ENCODE assay signal across 1 cellular context in genomic region chr6:30325873-30326445, GRCh38.
TF ChIP-seq lines count a peak whose summit lies in the region.

No MANE protein-coding gene starts in this region.

TF ChIP-seq in K562, 482 proteins besides CTCF, POLR2A, EP300 and RAD21 (continued from another document):
- TF ChIP-seq, protein P1, sequence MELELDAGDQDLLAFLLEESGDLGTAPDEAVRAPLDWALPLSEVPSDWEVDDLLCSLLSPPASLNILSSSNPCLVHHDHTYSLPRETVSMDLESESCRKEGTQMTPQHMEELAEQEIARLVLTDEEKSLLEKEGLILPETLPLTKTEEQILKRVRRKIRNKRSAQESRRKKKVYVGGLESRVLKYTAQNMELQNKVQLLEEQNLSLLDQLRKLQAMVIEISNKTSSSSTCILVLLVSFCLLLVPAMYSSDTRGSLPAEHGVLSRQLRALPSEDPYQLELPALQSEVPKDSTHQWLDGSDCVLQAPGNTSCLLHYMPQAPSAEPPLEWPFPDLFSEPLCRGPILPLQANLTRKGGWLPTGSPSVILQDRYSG (tag; conservative IDR thresholded peaks at IDR 0.05; ENCODE audit: low read depth) = no peak
- no peak for TF ChIP-seq EHMT2 (IDR thresholded peaks at IDR 0.05)
- TF ChIP-seq SAP30 (IDR thresholded peaks at IDR 0.05; ENCODE audit: borderline replicate concordance, insufficient read depth, low read depth, low read length, poor library complexity, severe bottlenecking) = peak; percentile 71
- TF ChIP-seq FOXA1 (IDR thresholded peaks at IDR 0.05; ENCODE audit: borderline replicate concordance) = no peak
- peak; percentile 14 for TF ChIP-seq NFYB (IDR thresholded peaks at IDR 0.05; ENCODE audit: extremely low read depth, insufficient read length)
- no peak for TF ChIP-seq ZNF408 (CRISPR knock-in tag; IDR thresholded peaks at IDR 0.05; ENCODE audit: low read depth)
- TF ChIP-seq PML (IDR thresholded peaks at IDR 0.05; ENCODE audit: low read length) = peak; percentile 13; the same call in 1 of the 2 replicates
- TF ChIP-seq ZNF3 (CRISPR knock-in tag; IDR thresholded peaks at IDR 0.05) = no peak
- no peak for TF ChIP-seq CEBPG (CRISPR knock-in tag; IDR thresholded peaks at IDR 0.05)
- no peak for TF ChIP-seq CEBPG (tag; conservative IDR thresholded peaks at IDR 0.05 in 1 of 2, IDR thresholded peaks at IDR 0.05 in 1 of 2)
- TF ChIP-seq, protein P2, sequence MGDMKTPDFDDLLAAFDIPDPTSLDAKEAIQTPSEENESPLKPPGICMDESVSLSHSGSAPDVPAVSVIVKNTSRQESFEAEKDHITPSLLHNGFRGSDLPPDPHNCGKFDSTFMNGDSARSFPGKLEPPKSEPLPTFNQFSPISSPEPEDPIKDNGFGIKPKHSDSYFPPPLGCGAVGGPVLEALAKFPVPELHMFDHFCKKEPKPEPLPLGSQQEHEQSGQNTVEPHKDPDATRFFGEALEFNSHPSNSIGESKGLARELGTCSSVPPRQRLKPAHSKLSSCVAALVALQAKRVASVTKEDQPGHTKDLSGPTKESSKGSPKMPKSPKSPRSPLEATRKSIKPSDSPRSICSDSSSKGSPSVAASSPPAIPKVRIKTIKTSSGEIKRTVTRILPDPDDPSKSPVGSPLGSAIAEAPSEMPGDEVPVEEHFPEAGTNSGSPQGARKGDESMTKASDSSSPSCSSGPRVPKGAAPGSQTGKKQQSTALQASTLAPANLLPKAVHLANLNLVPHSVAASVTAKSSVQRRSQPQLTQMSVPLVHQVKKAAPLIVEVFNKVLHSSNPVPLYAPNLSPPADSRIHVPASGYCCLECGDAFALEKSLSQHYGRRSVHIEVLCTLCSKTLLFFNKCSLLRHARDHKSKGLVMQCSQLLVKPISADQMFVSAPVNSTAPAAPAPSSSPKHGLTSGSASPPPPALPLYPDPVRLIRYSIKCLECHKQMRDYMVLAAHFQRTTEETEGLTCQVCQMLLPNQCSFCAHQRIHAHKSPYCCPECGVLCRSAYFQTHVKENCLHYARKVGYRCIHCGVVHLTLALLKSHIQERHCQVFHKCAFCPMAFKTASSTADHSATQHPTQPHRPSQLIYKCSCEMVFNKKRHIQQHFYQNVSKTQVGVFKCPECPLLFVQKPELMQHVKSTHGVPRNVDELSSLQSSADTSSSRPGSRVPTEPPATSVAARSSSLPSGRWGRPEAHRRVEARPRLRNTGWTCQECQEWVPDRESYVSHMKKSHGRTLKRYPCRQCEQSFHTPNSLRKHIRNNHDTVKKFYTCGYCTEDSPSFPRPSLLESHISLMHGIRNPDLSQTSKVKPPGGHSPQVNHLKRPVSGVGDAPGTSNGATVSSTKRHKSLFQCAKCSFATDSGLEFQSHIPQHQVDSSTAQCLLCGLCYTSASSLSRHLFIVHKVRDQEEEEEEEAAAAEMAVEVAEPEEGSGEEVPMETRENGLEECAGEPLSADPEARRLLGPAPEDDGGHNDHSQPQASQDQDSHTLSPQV (IDR thresholded peaks at IDR 0.05) = peak; percentile 80
- peak; percentile 42 to 82; a peak in 3 of 4 replicates for TF ChIP-seq ARNT (IDR thresholded peaks at IDR 0.05)
- TF ChIP-seq VEZF1 (CRISPR knock-in tag; IDR thresholded peaks at IDR 0.05) = peak; percentile 52
- peak; percentile 66; the same call in 1 of the 2 replicates for TF ChIP-seq CBFB (CRISPR knock-in tag; IDR thresholded peaks at IDR 0.05)
- TF ChIP-seq CREM (IDR thresholded peaks at IDR 0.05; ENCODE audit: low read depth) = peak; percentile 95
- TF ChIP-seq, protein P3, sequence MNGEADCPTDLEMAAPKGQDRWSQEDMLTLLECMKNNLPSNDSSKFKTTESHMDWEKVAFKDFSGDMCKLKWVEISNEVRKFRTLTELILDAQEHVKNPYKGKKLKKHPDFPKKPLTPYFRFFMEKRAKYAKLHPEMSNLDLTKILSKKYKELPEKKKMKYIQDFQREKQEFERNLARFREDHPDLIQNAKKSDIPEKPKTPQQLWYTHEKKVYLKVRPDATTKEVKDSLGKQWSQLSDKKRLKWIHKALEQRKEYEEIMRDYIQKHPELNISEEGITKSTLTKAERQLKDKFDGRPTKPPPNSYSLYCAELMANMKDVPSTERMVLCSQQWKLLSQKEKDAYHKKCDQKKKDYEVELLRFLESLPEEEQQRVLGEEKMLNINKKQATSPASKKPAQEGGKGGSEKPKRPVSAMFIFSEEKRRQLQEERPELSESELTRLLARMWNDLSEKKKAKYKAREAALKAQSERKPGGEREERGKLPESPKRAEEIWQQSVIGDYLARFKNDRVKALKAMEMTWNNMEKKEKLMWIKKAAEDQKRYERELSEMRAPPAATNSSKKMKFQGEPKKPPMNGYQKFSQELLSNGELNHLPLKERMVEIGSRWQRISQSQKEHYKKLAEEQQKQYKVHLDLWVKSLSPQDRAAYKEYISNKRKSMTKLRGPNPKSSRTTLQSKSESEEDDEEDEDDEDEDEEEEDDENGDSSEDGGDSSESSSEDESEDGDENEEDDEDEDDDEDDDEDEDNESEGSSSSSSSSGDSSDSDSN (IDR thresholded peaks at IDR 0.05; ENCODE audit: borderline replicate concordance in 1 of 2, low read depth in 2 of 2, low read length in 2 of 2) = 0 out of 4 replicates have a peak, but pooled peaks of 1 of the 2 experiments have one; percentile 37
- peak; percentile 14 for TF ChIP-seq ZNF280A (IDR thresholded peaks at IDR 0.05; ENCODE audit: low read depth, partially characterized antibody)
- TF ChIP-seq HLTF (IDR thresholded peaks at IDR 0.05) = 0 out of 2 replicates have a peak, but pooled peaks have one; percentile 24
- peak; percentile 50; the same call in 1 of the 2 replicates for TF ChIP-seq NFXL1 (CRISPR knock-in tag; IDR thresholded peaks at IDR 0.05)
- TF ChIP-seq NFRKB (IDR thresholded peaks at IDR 0.05; ENCODE audit: low read depth) = peak; percentile 69; the same call in 1 of the 2 replicates
- TF ChIP-seq, protein P4, sequence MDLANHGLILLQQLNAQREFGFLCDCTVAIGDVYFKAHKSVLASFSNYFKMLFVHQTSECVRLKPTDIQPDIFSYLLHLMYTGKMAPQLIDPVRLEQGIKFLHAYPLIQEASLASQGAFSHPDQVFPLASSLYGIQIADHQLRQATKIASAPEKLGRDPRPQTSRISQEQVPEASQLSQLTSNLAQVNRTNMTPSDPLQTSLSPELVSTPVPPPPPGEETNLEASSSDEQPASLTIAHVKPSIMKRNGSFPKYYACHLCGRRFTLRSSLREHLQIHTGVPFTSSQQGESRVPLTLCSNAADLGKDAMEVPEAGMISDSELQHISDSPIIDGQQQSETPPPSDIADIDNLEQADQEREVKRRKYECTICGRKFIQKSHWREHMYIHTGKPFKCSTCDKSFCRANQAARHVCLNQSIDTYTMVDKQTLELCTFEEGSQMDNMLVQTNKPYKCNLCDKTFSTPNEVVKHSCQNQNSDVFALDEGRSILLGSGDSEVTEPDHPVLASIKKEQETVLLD (IDR thresholded peaks at IDR 0.05) = no peak
- peak in 1 of 2 experiments; percentile 56; a peak in 2 of 4 replicates for TF ChIP-seq ZMIZ1 (IDR thresholded peaks at IDR 0.05; ENCODE audit: low read depth in 2 of 2, low read length in 2 of 2)
- TF ChIP-seq TSC22D4 (tag; IDR thresholded peaks at IDR 0.05) = no peak
- peak; percentile 30 for TF ChIP-seq PKNOX1 (IDR thresholded peaks at IDR 0.05)
- 0 out of 2 replicates have a peak, but pooled peaks have one; percentile 35 for TF ChIP-seq ZSCAN29 (IDR thresholded peaks at IDR 0.05)
- TF ChIP-seq, protein P5, sequence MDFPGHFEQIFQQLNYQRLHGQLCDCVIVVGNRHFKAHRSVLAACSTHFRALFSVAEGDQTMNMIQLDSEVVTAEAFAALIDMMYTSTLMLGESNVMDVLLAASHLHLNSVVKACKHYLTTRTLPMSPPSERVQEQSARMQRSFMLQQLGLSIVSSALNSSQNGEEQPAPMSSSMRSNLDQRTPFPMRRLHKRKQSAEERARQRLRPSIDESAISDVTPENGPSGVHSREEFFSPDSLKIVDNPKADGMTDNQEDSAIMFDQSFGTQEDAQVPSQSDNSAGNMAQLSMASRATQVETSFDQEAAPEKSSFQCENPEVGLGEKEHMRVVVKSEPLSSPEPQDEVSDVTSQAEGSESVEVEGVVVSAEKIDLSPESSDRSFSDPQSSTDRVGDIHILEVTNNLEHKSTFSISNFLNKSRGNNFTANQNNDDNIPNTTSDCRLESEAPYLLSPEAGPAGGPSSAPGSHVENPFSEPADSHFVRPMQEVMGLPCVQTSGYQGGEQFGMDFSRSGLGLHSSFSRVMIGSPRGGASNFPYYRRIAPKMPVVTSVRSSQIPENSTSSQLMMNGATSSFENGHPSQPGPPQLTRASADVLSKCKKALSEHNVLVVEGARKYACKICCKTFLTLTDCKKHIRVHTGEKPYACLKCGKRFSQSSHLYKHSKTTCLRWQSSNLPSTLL (IDR thresholded peaks at IDR 0.05) = no peak
- TF ChIP-seq JUN (IDR thresholded peaks at IDR 0.05; ENCODE audit: borderline replicate concordance, low read depth, low read length) = no peak
- no peak for TF ChIP-seq JUN (CRISPR knock-in tag; IDR thresholded peaks at IDR 0.05; ENCODE audit: borderline replicate concordance)
- TF ChIP-seq ZKSCAN1 (IDR thresholded peaks at IDR 0.05; ENCODE audit: low read depth, low read length) = no peak
